ENCODE assay signal across 8 cellular contexts in genomic region chr5:181052526-181052927, GRCh38. TPM values are rescaled to one million over a fixed set of nuclear protein-coding genes. Genes with fewer than 3 reads are reported as not detected.
DNase-seq lines count a peak whose midpoint lies in the region; ATAC-seq, FAIRE-seq and TF ChIP-seq lines count a peak whose summit lies in the region.

No MANE protein-coding gene starts in this region.

- H3K4me3 Mint-ChIP-seq in CD4-positive, alpha-beta T cell: peak overlapping the region; percentile 84
- peak overlapping the region; percentile 43 to 98 (median 86) for H3K4me3 Mint-ChIP-seq in IgD-negative memory B cell
- H3K4me3 Mint-ChIP-seq in natural killer cell treated with Interleukin-12 subunit alpha and Interleukin-12 subunit beta and Interleukin-15 and Interleukin-18, amount 100 ng/mL, for 72 hours: peak overlapping the region; percentile 74

- H3K4me1 Mint-ChIP-seq in CD4-positive, alpha-beta T cell (ENCODE audit: low read depth): peaks cover 20% of the 10 kb centered on the region
- H3K4me1 Mint-ChIP-seq in IgD-negative memory B cell: peaks cover 16 to 39% (median 29%) of the 10 kb centered on the region in 3 donors
- H3K4me1 Mint-ChIP-seq in natural killer cell treated with Interleukin-12 subunit alpha and Interleukin-12 subunit beta and Interleukin-15 and Interleukin-18, amount 100 ng/mL, for 72 hours (ENCODE audit: low read depth in 2 of 2): peaks cover 12 to 15% of the 10 kb centered on the region in 2 donors

- no peaks in the 10 kb centered on the region for H3K36me3 Mint-ChIP-seq in CD4-positive, alpha-beta T cell (ENCODE audit: low read depth)
- H3K36me3 Mint-ChIP-seq in IgD-negative memory B cell: peaks cover 4% of the 10 kb centered on the region
- H3K36me3 Mint-ChIP-seq in natural killer cell treated with Interleukin-12 subunit alpha and Interleukin-12 subunit beta and Interleukin-15 and Interleukin-18, amount 100 ng/mL, for 72 hours: peaks cover 6% of the 10 kb centered on the region

- no peak overlapping the region for H3K27ac Mint-ChIP-seq in CD4-positive, alpha-beta T cell
- H3K27ac Mint-ChIP-seq in IgD-negative memory B cell: peak overlapping the region; percentile 61 to 96 (median 88)
- H3K27ac Mint-ChIP-seq in natural killer cell treated with Interleukin-12 subunit alpha and Interleukin-12 subunit beta and Interleukin-15 and Interleukin-18, amount 100 ng/mL, for 72 hours: no peak overlapping the region

- H3K27me3 ChIP-seq in CD4-positive, alpha-beta T cell (ENCODE audit: control insufficient read depth, insufficient read depth, low read length): peaks cover 86% of the 10 kb centered on the region

- intact Hi-C loops in CD4-positive, alpha-beta T cell (cut with DNase I, micrococcal nuclease): no loop called here

- no peak overlapping the region for H3K27ac ChIP-seq in CD4-positive, alpha-beta T cell (ENCODE audit: low read depth, low read length)
- H3K27ac ChIP-seq in coronary artery: no peak overlapping the region

- POLR2A ChIA-PET in CD4-positive, alpha-beta T cell (lab: Charles Lee): no interaction called here

- CTCF ChIA-PET in CD4-positive, alpha-beta T cell (lab: Charles Lee): no interaction called here

- no peaks in the 10 kb centered on the region for H3K9me3 ChIP-seq in CD4-positive, alpha-beta T cell (ENCODE audit: control insufficient read depth, low read length)

- no peaks in the 10 kb centered on the region for H3K9me3 Mint-ChIP-seq in CD4-positive, alpha-beta T cell
- H3K9me3 Mint-ChIP-seq in IgD-negative memory B cell: no peaks in the 10 kb centered on the region
- H3K9me3 Mint-ChIP-seq in natural killer cell treated with Interleukin-12 subunit alpha and Interleukin-12 subunit beta and Interleukin-15 and Interleukin-18, amount 100 ng/mL, for 72 hours: no peaks in the 10 kb centered on the region

- FAIRE-seq in D721Med (lab: Jason Lieb, UNC): no peak

- no peak for ATAC-seq in CD4-positive, alpha-beta T cell (ENCODE audit: poor library complexity)
- ATAC-seq in natural killer cell treated with Interleukin-12 subunit alpha and Interleukin-12 subunit beta and Interleukin-15 and Interleukin-18, amount 100 ng/mL, for 72 hours: peak in 1 of 2 donors; percentile 21
- ATAC-seq in GM21529 (IDR thresholded peaks at IDR 0.05; ENCODE audit: unreplicated experiment) (no peak), GM21737 (IDR thresholded peaks at IDR 0.05; ENCODE audit: unreplicated experiment) (no peak)

- H3K27me3 Mint-ChIP-seq in CD4-positive, alpha-beta T cell: peaks cover 78% of the 10 kb centered on the region
- peaks cover 47% of the 10 kb centered on the region for H3K27me3 Mint-ChIP-seq in IgD-negative memory B cell
- H3K27me3 Mint-ChIP-seq in natural killer cell treated with Interleukin-12 subunit alpha and Interleukin-12 subunit beta and Interleukin-15 and Interleukin-18, amount 100 ng/mL, for 72 hours: peaks cover 45 to 76% of the 10 kb centered on the region in 2 donors

- no peak for TF ChIP-seq CTCF in CD4-positive, alpha-beta T cell (IDR thresholded peaks at IDR 0.05)
- TF ChIP-seq CTCF in coronary artery (IDR thresholded peaks at IDR 0.05): no peak
- no peak for TF ChIP-seq CTCF in D721Med (IDR thresholded peaks at IDR 0.05; ENCODE audit: insufficient read depth, missing control alignments)

- H3K4me3 ChIP-seq in coronary artery: peak overlapping the region; percentile 75

- DNase-seq in CD4-positive, alpha-beta T cell: no peak
- DNase-seq in coronary artery (ENCODE audit: low spot score) (no peak), AML-193 (lab: John Stamatoyannopoulos, UW) (no peak), D721Med (ENCODE audit: insufficient read length, low spot score) (no peak)
- no peak for DNase-seq in natural killer cell treated with Interleukin-12 subunit alpha and Interleukin-12 subunit beta and Interleukin-15 and Interleukin-18, amount 100 ng/mL, for 72 hours (ENCODE audit: low spot score)

RNA-seq across cellular contexts. Expression of gene BTNL9, which starts 12.5 kb away (rescaled TPM):
- total RNA-seq in CD4-positive, alpha-beta T cell: not detected
- 5.1 TPM for polyA plus RNA-seq in IgD-negative memory B cell
- total RNA-seq in natural killer cell treated with Interleukin-12 subunit alpha and Interleukin-12 subunit beta and Interleukin-15 and Interleukin-18, amount 100 ng/mL, for 72 hours: not detected

Comparison
In these comparisons a context has a peak if more than half of its experiments do, and no peak if none do; other contexts are left out.
1. H3K27ac Mint-ChIP-seq: peak in IgD-negative memory B cell (3 of 3); none in CD4-positive, alpha-beta T cell (single experiment) and natural killer cell treated with Interleukin-12 subunit alpha and Interleukin-12 subunit beta and Interleukin-15 and Interleukin-18, amount 100 ng/mL, for 72 hours (0 of 2).
2. Peak in every context shown above with its lines, with median percentiles within 50 percentile points of each other: H3K4me3 Mint-ChIP-seq.